ENCODE assay signal across 22 cellular contexts in the genomic region with DNA sequence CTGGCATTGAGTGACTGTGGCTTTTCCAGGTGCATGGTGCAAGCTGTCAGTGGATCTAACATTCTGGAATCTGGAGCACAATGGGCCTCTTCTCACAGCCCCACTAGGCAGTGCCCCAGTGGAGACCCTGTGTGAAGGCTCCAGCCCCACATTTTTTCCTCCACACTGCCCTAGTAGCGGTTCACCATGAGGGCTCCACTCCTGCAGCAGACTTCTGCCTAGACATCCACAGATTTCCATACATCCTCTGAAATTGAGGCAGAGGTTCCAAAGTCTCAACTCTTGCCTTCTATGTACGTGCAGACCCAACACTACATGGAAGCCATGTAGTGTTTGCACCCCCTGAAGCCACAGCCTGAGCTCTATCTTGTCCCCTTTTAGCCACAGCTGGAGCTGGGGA.
DNase-seq lines count a peak whose midpoint lies in the region; ATAC-seq and TF ChIP-seq lines count a peak whose summit lies in the region.
"Had no signal": no experiment of that assay in that cellular context is flagged by ENCODE, and none has a peak within 500 bp of the region (broad histone marks: within the 10 kb centered on the region; RNA-seq: fewer than 3 reads in every experiment).

No MANE protein-coding gene starts in this region.

- H3K4me3 Mint-ChIP-seq in endodermal cell = no peak overlapping the region
- H3K4me3 Mint-ChIP-seq: B cell; CD14-positive monocyte; CD4-positive, alpha-beta memory T cell; CD4-positive, CD25-positive, alpha-beta regulatory T cell; CD8-positive, alpha-beta memory T cell had no signal

- ATAC-seq in HG03520 (IDR thresholded peaks at IDR 0.05; ENCODE audit: unreplicated experiment) = no peak
- ATAC-seq: A549, GM12878 had no signal

- WGBS in endodermal cell (ENCODE audit: insufficient coverage in 1 of 2, insufficient read length in 1 of 2), 2 experiments = 75 to 86% methylated on average over 1 to 2 of the region's 2 CpGs

- H3K9me3 ChIP-seq in endodermal cell (ENCODE audit: control insufficient read depth, low read length) = peaks cover 31% of the 10 kb centered on the region
- H3K9me3 ChIP-seq: A549 had no signal

- no peak for TF ChIP-seq CTCF in endodermal cell (conservative IDR thresholded peaks at IDR 0.05)

- peak; percentile 5 for DNase-seq in DMS53 (lab: John Stamatoyannopoulos, UW)
- DNase-seq in DMS53 treated with DMSO at 0.1 percent for 48 hours (lab: John Stamatoyannopoulos, UW; ENCODE audit: unreplicated experiment) = no peak
- DNase-seq in endodermal cell = no peak
- no peak for DNase-seq in cerebellar cortex (ENCODE audit: low spot score)
- DNase-seq: AML-193; C1 segment of cervical spinal cord; CD4-positive, alpha-beta memory T cell; CD4-positive, CD25-positive, alpha-beta regulatory T cell; CD8-positive, alpha-beta memory T cell; COR-L47; DMS 273 treated with DMSO at 0.1 percent for 48 hours; DMS153; DMS79; DND-41; EL; GDM1 had no signal

- H3K36me3 Mint-ChIP-seq in endodermal cell (ENCODE audit: low read depth) = peaks cover 3% of the 10 kb centered on the region
- H3K36me3 Mint-ChIP-seq: CD14-positive monocyte; CD4-positive, alpha-beta memory T cell; CD4-positive, CD25-positive, alpha-beta regulatory T cell; CD8-positive, alpha-beta memory T cell had no signal

- no peaks in the 10 kb centered on the region for H3K4me1 ChIP-seq in endodermal cell (ENCODE audit: control insufficient read depth, insufficient read depth, low read length)
- H3K4me1 ChIP-seq: A549 had no signal

- H3K27ac Mint-ChIP-seq in endodermal cell = no peak overlapping the region
- H3K27ac Mint-ChIP-seq: B cell; CD14-positive monocyte; CD4-positive, alpha-beta memory T cell; CD4-positive, CD25-positive, alpha-beta regulatory T cell; CD8-positive, alpha-beta memory T cell had no signal

- peak overlapping the region; percentile 33 for H3K4me3 ChIP-seq in endodermal cell (ENCODE audit: low read length)
- H3K4me3 ChIP-seq: A549, GM12878 had no signal

- H3K9ac ChIP-seq in endodermal cell (ENCODE audit: extremely low read depth, low read length, poor library complexity, severe bottlenecking) = no peak overlapping the region

- no peaks in the 10 kb centered on the region for H3K36me3 ChIP-seq in endodermal cell (ENCODE audit: control insufficient read depth, insufficient read depth, low read length)

- no peaks in the 10 kb centered on the region for H3K27me3 ChIP-seq in endodermal cell (ENCODE audit: control insufficient read depth, insufficient read depth, low read length, poor library complexity, severe bottlenecking)

- no peak overlapping the region for H3K27ac ChIP-seq in endodermal cell (ENCODE audit: low read depth, low read length)
- H3K27ac ChIP-seq: 22Rv1, A549 had no signal

- no peaks in the 10 kb centered on the region for H3K4me1 Mint-ChIP-seq in endodermal cell
- H3K4me1 Mint-ChIP-seq: B cell; CD14-positive monocyte; CD4-positive, alpha-beta memory T cell; CD4-positive, CD25-positive, alpha-beta regulatory T cell; CD8-positive, alpha-beta memory T cell had no signal

- peaks cover 32% of the 10 kb centered on the region for H3K9me3 Mint-ChIP-seq in endodermal cell

- no peaks in the 10 kb centered on the region for H3K27me3 Mint-ChIP-seq in endodermal cell (ENCODE audit: insufficient read depth)
- H3K27me3 Mint-ChIP-seq: B cell; CD4-positive, alpha-beta memory T cell; CD4-positive, CD25-positive, alpha-beta regulatory T cell had no signal
